Comparison of ENCODE assay signal across 1 cellular context in genomic region chr13:97490702-97491307, GRCh38.
TF ChIP-seq lines count a peak whose summit lies in the region.

No MANE protein-coding gene starts in this region.

TF ChIP-seq in HepG2, 621 proteins besides CTCF, POLR2A, EP300 and RAD21 (continued from another document):
- no peak for TF ChIP-seq ZNF614 (CRISPR knock-in tag; IDR thresholded peaks at IDR 0.05; ENCODE audit: borderline replicate concordance)
